In genomic region chr1:59768752-59769411, GRCh38 we compare ENCODE assay signal across 19 cellular contexts. TPM values are rescaled to one million over a fixed set of nuclear protein-coding genes. Genes with fewer than 3 reads are reported as not detected.
DNase-seq lines count a peak whose midpoint lies in the region; ATAC-seq, FAIRE-seq and TF ChIP-seq lines count a peak whose summit lies in the region.
"Had no signal": no experiment of that assay in that cellular context is flagged by ENCODE, and none has a peak within 500 bp of the region (broad histone marks: within the 10 kb centered on the region; RNA-seq: fewer than 3 reads in every experiment).

No MANE protein-coding gene starts in this region.

- H3K9me3 Mint-ChIP-seq in CD8-positive, alpha-beta memory T cell: no peaks in the 10 kb centered on the region
- H3K9me3 Mint-ChIP-seq: activated naive CD8-positive, alpha-beta T cell treated with anti-CD3 and anti-CD28 coated beads for 36 hours; T-helper 2 cell treated with Interferon-gamma antibody and Interleukin-4, amounts not matched to agents 5 μg/mL and 100 μg/mL, for 36 hours had no signal

- H3K27me3 ChIP-seq in bronchial epithelial cell (ENCODE audit: control insufficient read depth, insufficient read depth, low read length): no peaks in the 10 kb centered on the region
- no peaks in the 10 kb centered on the region for H3K27me3 ChIP-seq in prostate gland (replicated peaks; ENCODE audit: insufficient read depth)
- no peaks in the 10 kb centered on the region for H3K27me3 ChIP-seq in CD8-positive, alpha-beta memory T cell (ENCODE audit: insufficient read depth, low read length, poor library complexity, severe bottlenecking)

- WGBS in prostate gland: 51% methylated on average over 5 of the region's 5 CpGs

- FAIRE-seq in bronchial epithelial cell (lab: Jason Lieb, UNC): peak; percentile 81
- FAIRE-seq: H1 had no signal

- peak overlapping the region in 1 of 8 donors; percentile 31 for H3K27ac Mint-ChIP-seq in CD8-positive, alpha-beta memory T cell
- H3K27ac Mint-ChIP-seq: activated naive CD8-positive, alpha-beta T cell treated with anti-CD3 and anti-CD28 coated beads for 36 hours; T-helper 2 cell treated with Interferon-gamma antibody and Interleukin-4, amounts not matched to agents 5 μg/mL and 100 μg/mL, for 36 hours had no signal

- H3K36me3 ChIP-seq in bronchial epithelial cell (ENCODE audit: control insufficient read depth, insufficient read depth, low read length) (no peaks in the 10 kb centered on the region), prostate gland (no peaks in the 10 kb centered on the region)
- H3K36me3 ChIP-seq in CD8-positive, alpha-beta memory T cell (ENCODE audit: insufficient read depth, low read length): no peaks in the 10 kb centered on the region

- no peaks in the 10 kb centered on the region for H3K27me3 Mint-ChIP-seq in CD8-positive, alpha-beta memory T cell
- H3K27me3 Mint-ChIP-seq: activated naive CD8-positive, alpha-beta T cell treated with anti-CD3 and anti-CD28 coated beads for 36 hours had no signal

- POLR2A ChIA-PET in CD8-positive, alpha-beta memory T cell (lab: Charles Lee): no interaction called here

- H3K4me3 ChIP-seq in bronchial epithelial cell (ENCODE audit: low read depth, low read length) (no peak overlapping the region), prostate gland (no peak overlapping the region)
- no peak overlapping the region for H3K4me3 ChIP-seq in CD8-positive, alpha-beta memory T cell (ENCODE audit: low read length)

- no peaks in the 10 kb centered on the region for H3K36me3 Mint-ChIP-seq in CD8-positive, alpha-beta memory T cell
- H3K36me3 Mint-ChIP-seq: activated naive CD8-positive, alpha-beta T cell treated with anti-CD3 and anti-CD28 coated beads for 36 hours had no signal

- H3K4me1 ChIP-seq in prostate gland (replicated peaks): no peaks in the 10 kb centered on the region
- H3K4me1 ChIP-seq in CD8-positive, alpha-beta memory T cell (ENCODE audit: insufficient read depth, low read length): no peaks in the 10 kb centered on the region

- intact Hi-C loops in prostate gland (cut with DNase I): no loop called here

- DNase-seq in NCI-H1417 (lab: John Stamatoyannopoulos, UW): peak; percentile 38 to 73 (median 52)
- no peak for DNase-seq in NCI-H1417 treated with DMSO at 0.1 percent for 48 hours (lab: John Stamatoyannopoulos, UW)
- peak; percentile 54 for DNase-seq in NCI-H1092 treated with DMSO at 0.1 percent for 48 hours (lab: John Stamatoyannopoulos, UW)
- peak; percentile 87 for DNase-seq in bronchial epithelial cell (ENCODE audit: low read depth)
- peak; percentile 9 for DNase-seq in prostate gland (ENCODE audit: low spot score)
- DNase-seq in CD8-positive, alpha-beta memory T cell: no peak
- no peak for DNase-seq in retina
- DNase-seq: activated CD4-positive, alpha-beta T cell treated with anti-CD3 and anti-CD28 coated beads for 4 hours; activated naive CD8-positive, alpha-beta T cell treated with anti-CD3 and anti-CD28 coated beads for 36 hours; cerebellar nuclear complex; hypothalamus; stimulated activated CD4-positive, alpha-beta T cell treated with anti-CD3 and anti-CD28 coated beads, Interleukin-15, amount 100 ng/mL, for 24 hours had no signal

- no peak for TF ChIP-seq POLR2A in prostate gland (IDR thresholded peaks at IDR 0.05)

- TF ChIP-seq CTCF in bronchial epithelial cell (IDR thresholded peaks at IDR 0.05; ENCODE audit: insufficient read depth, low read length, severe bottlenecking) (no peak), prostate gland (IDR thresholded peaks at IDR 0.05) (no peak)

- ATAC-seq in GM21723 (IDR thresholded peaks at IDR 0.05; ENCODE audit: unreplicated experiment): no peak
- ATAC-seq: Right ventricle myocardium inferior had no signal

- no peaks in the 10 kb centered on the region for H3K9me3 ChIP-seq in prostate gland
- H3K9me3 ChIP-seq in CD8-positive, alpha-beta memory T cell (ENCODE audit: low read length): no peaks in the 10 kb centered on the region

- H3K4me3 Mint-ChIP-seq in CD8-positive, alpha-beta memory T cell: no peak overlapping the region
- H3K4me3 Mint-ChIP-seq: activated naive CD8-positive, alpha-beta T cell treated with anti-CD3 and anti-CD28 coated beads for 36 hours; T-helper 2 cell treated with Interferon-gamma antibody and Interleukin-4, amounts not matched to agents 5 μg/mL and 100 μg/mL, for 36 hours had no signal

- no peak overlapping the region for H3K27ac ChIP-seq in prostate gland
- no peak overlapping the region for H3K27ac ChIP-seq in CD8-positive, alpha-beta memory T cell (ENCODE audit: low read depth, low read length)
- H3K27ac ChIP-seq: 22Rv1 had no signal

- no peaks in the 10 kb centered on the region for H3K4me1 Mint-ChIP-seq in CD8-positive, alpha-beta memory T cell

- CTCF ChIA-PET in CD8-positive, alpha-beta memory T cell (lab: Charles Lee): interaction anchor here (1.8 kb wide), 1 partner anchor 9 kb away, joined by 4 read pairs; no protein-coding TSS in a partner anchor

RNA-seq across cellular contexts. Expression of gene HOOK1, which starts 45.9 kb away (rescaled TPM):
- total RNA-seq in bronchial epithelial cell: 10.3 and 14.6 TPM in 2 replicates
- total RNA-seq in prostate gland: 10 to 100 TPM in 1 of 2 donors, 1 to 10 TPM in 1; 8.2 to 12.0 TPM
- 1 to 10 TPM; 4.4 to 5.1 TPM for total RNA-seq in CD8-positive, alpha-beta memory T cell
- polyA plus RNA-seq in CD8-positive, alpha-beta memory T cell: 5.2 TPM
- total RNA-seq: G401, pulmonary artery endothelial cell had no signal

Comparison
In these comparisons a context has a peak if more than half of its experiments do, and no peak if none do; other contexts are left out.
1. DNase-seq: peak in NCI-H1417 (3 of 3), NCI-H1092 treated with DMSO at 0.1 percent for 48 hours (single experiment), bronchial epithelial cell (single experiment) and prostate gland (single experiment); none in NCI-H1417 treated with DMSO at 0.1 percent for 48 hours (single experiment), CD8-positive, alpha-beta memory T cell (0 of 5) and retina (single experiment).